ENCODE assay signal across 1 cellular context in the genomic region with DNA sequence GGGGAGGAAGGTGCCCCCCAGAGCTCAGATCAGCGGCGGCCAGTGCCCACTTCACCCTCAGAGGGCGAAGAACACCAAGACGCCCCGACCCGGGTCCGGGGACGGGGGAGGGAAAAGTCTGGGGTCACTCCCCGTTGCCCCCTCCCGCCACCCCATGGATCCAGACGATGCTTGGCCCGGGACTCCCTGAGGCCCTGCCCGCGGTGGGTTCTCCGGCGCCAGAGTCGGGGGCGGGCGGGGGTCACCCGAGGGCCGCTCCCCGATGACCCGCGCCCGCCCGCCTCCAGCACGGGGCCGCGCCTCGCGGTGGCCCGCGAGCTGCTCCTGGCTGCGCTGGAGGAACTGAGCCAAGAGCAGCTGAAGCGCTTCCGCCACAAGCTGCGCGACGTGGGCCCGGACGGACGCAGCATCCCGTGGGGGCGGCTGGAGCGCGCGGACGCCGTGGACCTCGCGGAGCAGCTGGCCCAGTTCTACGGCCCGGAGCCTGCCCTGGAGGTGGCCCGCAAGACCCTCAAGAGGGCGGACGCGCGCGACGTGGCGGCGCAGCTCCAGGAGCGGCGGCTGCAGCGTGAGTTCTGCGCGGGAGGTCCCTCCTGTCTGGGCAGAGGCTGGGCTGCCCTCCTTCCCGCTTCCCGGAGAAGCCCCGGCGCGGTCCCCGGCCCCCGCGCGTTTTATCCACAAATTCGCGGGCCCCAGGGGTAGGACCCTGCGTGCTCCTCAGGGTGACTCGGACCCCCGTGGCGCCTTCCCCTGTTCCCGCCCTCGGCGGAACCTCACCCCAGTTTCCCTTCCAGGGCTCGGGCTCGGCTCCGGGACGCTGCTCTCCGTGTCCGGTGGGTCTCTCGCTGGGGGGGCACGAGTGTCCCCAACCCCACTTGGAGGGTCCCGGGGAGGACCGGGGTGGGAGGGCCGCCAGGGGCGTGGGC.
TF ChIP-seq lines count a peak whose summit lies in the region.

No MANE protein-coding gene starts in this region.

TF ChIP-seq in IMR-90, 13 proteins besides CTCF, POLR2A, EP300 and RAD21:
- no peak for TF ChIP-seq NFE2L2 (IDR thresholded peaks at IDR 0.05; ENCODE audit: low read depth, low read length)
